ENCODE assay signal across 1 cellular context in the genomic region with DNA sequence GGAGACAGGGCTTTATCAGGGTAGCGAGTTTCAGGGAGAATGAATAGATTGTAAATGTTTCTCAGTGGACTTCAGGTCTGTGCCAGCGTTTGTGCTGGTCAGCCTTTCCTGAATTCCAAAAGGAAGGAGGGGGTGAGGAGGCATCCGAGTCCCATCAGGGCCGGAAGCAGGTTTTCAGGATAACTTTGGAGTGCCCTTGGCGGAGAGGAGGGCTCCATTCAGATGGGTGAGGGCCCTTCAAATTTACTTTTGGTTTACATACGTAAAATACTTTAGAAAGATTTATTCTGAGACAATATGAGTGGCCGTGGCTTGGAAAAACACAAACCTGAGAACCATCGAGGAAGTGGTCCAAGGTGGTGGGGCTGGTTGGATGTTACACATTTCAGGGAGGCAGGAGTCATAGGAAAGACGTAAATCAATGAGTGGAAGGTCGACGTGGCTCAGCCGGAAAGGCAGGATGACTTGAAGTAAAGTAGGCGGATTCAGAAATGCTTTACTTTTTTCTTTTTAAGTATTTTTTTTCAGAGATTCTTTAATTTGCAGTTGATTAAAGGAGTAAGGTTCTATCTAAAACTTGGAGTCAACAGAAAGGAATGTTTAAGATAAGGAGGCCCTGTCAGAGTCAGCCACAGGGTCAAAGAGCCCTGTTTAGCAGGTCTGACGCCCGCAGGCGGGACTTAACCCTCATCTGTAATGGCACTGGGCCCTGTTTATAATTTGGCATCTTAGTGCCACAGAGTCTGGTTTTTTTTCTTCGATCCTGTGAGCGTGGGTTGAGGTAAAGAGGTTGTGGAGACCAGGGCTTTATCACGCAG.
TF ChIP-seq lines count a peak whose summit lies in the region.

No MANE protein-coding gene starts in this region.

TF ChIP-seq in H1, 55 proteins besides CTCF, POLR2A, EP300 and RAD21 (continued from another document):
- TF ChIP-seq SUZ12 (IDR thresholded peaks at IDR 0.05; ENCODE audit: low read length), result no peak
